1 cellular context compared by ENCODE assay signal in the genomic region with DNA sequence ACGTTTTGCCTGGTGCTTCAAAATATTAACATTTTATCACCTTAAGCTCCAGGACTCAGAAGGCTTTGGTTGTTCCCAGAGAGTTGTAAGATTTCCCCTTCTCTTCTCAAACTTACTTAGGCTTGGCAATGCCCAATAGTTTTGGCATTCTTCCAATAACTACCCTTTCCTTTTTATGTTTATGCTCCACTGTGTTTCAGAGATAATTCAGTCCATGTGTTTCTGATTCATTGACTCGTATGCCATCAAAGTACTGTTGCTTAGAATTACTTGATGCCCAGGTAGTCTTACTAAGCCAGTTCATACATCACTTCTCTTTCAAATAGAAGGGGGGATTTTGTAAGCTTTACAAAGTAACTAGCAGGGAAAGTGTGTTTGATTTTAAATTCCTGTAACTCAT.
A peak's percentile ranks its signal among the peaks of the same experiment; 100 is the strongest.
TF ChIP-seq lines count a peak whose summit lies in the region.

No MANE protein-coding gene starts in this region.

TF ChIP-seq in SK-N-SH, 30 proteins besides CTCF, POLR2A, EP300 and RAD21:
- TF ChIP-seq, protein P1, sequence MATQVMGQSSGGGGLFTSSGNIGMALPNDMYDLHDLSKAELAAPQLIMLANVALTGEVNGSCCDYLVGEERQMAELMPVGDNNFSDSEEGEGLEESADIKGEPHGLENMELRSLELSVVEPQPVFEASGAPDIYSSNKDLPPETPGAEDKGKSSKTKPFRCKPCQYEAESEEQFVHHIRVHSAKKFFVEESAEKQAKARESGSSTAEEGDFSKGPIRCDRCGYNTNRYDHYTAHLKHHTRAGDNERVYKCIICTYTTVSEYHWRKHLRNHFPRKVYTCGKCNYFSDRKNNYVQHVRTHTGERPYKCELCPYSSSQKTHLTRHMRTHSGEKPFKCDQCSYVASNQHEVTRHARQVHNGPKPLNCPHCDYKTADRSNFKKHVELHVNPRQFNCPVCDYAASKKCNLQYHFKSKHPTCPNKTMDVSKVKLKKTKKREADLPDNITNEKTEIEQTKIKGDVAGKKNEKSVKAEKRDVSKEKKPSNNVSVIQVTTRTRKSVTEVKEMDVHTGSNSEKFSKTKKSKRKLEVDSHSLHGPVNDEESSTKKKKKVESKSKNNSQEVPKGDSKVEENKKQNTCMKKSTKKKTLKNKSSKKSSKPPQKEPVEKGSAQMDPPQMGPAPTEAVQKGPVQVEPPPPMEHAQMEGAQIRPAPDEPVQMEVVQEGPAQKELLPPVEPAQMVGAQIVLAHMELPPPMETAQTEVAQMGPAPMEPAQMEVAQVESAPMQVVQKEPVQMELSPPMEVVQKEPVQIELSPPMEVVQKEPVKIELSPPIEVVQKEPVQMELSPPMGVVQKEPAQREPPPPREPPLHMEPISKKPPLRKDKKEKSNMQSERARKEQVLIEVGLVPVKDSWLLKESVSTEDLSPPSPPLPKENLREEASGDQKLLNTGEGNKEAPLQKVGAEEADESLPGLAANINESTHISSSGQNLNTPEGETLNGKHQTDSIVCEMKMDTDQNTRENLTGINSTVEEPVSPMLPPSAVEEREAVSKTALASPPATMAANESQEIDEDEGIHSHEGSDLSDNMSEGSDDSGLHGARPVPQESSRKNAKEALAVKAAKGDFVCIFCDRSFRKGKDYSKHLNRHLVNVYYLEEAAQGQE (IDR thresholded peaks at IDR 0.05; ENCODE audit: low read depth, low read length): no peak
- TF ChIP-seq TCF12 (IDR thresholded peaks at IDR 0.05) (peak; percentile 71), TAF1 (IDR thresholded peaks at IDR 0.05; ENCODE audit: borderline replicate concordance, low read depth, low read length) (no peak), FOSL2 (IDR thresholded peaks at IDR 0.05; ENCODE audit: borderline replicate concordance, low read depth) (peak; percentile 11; the same call in 1 of the 2 replicates), RCOR1 (IDR thresholded peaks at IDR 0.05; ENCODE audit: low read length) (no peak), TEAD4 (IDR thresholded peaks at IDR 0.05; ENCODE audit: borderline replicate concordance, insufficient read depth) (no peak), EZH2phosphoT487 (IDR thresholded peaks at IDR 0.05; ENCODE audit: borderline replicate concordance, low read depth) (no peak), ELF1 (IDR thresholded peaks at IDR 0.05) (no peak), JUND (IDR thresholded peaks at IDR 0.05) (no peak), SMC3 (IDR thresholded peaks at IDR 0.05; ENCODE audit: low read depth, low read length) (no peak), YY1 (IDR thresholded peaks at IDR 0.05; ENCODE audit: low read depth) (no peak), GATA2 (CRISPR knock-in tag; IDR thresholded peaks at IDR 0.05) (no peak), MXI1 (IDR thresholded peaks at IDR 0.05; ENCODE audit: low read depth, low read length) (no peak), NFIC (IDR thresholded peaks at IDR 0.05; ENCODE audit: borderline replicate concordance) (peak; percentile 72), FOXJ3 (CRISPR knock-in tag; IDR thresholded peaks at IDR 0.05) (no peak), FOXM1 (IDR thresholded peaks at IDR 0.05; ENCODE audit: low read depth) (no peak), RXRA (IDR thresholded peaks at IDR 0.05; ENCODE audit: borderline replicate concordance, low read depth) (no peak), NRF1 (IDR thresholded peaks at IDR 0.05; ENCODE audit: low read depth, low read length) (no peak), POLR2AphosphoS5 (IDR thresholded peaks at IDR 0.05; ENCODE audit: low read depth, low read length) (0 out of 2 replicates have a peak, but pooled peaks have one; percentile 19), RFX5 (IDR thresholded peaks at IDR 0.05; ENCODE audit: low read length) (no peak), CHD2 (IDR thresholded peaks at IDR 0.05; ENCODE audit: low read length, partially characterized antibody) (no peak), GABPA (IDR thresholded peaks at IDR 0.05; ENCODE audit: low read depth) (no peak), MEF2A (IDR thresholded peaks at IDR 0.05; ENCODE audit: borderline replicate concordance, low read depth) (no peak), SIN3A (IDR thresholded peaks at IDR 0.05; ENCODE audit: borderline replicate concordance, low read depth, low read length) (no peak)
- TF ChIP-seq, protein P2, sequence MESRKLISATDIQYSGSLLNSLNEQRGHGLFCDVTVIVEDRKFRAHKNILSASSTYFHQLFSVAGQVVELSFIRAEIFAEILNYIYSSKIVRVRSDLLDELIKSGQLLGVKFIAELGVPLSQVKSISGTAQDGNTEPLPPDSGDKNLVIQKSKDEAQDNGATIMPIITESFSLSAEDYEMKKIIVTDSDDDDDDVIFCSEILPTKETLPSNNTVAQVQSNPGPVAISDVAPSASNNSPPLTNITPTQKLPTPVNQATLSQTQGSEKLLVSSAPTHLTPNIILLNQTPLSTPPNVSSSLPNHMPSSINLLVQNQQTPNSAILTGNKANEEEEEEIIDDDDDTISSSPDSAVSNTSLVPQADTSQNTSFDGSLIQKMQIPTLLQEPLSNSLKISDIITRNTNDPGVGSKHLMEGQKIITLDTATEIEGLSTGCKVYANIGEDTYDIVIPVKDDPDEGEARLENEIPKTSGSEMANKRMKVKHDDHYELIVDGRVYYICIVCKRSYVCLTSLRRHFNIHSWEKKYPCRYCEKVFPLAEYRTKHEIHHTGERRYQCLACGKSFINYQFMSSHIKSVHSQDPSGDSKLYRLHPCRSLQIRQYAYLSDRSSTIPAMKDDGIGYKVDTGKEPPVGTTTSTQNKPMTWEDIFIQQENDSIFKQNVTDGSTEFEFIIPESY (IDR thresholded peaks at IDR 0.05; ENCODE audit: borderline replicate concordance, low read depth): no peak
- TF ChIP-seq, protein P3, sequence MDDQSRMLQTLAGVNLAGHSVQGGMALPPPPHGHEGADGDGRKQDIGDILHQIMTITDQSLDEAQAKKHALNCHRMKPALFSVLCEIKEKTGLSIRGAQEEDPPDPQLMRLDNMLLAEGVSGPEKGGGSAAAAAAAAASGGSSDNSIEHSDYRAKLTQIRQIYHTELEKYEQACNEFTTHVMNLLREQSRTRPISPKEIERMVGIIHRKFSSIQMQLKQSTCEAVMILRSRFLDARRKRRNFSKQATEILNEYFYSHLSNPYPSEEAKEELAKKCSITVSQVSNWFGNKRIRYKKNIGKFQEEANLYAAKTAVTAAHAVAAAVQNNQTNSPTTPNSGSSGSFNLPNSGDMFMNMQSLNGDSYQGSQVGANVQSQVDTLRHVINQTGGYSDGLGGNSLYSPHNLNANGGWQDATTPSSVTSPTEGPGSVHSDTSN (IDR thresholded peaks at IDR 0.05): no peak
- TF ChIP-seq, protein P4, sequence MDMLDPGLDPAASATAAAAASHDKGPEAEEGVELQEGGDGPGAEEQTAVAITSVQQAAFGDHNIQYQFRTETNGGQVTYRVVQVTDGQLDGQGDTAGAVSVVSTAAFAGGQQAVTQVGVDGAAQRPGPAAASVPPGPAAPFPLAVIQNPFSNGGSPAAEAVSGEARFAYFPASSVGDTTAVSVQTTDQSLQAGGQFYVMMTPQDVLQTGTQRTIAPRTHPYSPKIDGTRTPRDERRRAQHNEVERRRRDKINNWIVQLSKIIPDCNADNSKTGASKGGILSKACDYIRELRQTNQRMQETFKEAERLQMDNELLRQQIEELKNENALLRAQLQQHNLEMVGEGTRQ (IDR thresholded peaks at IDR 0.05; ENCODE audit: borderline replicate concordance, low read depth, low read length): no peak
- TF ChIP-seq, protein P5, sequence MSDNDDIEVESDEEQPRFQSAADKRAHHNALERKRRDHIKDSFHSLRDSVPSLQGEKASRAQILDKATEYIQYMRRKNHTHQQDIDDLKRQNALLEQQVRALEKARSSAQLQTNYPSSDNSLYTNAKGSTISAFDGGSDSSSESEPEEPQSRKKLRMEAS (IDR thresholded peaks at IDR 0.05; ENCODE audit: low read depth): no peak
- TF ChIP-seq, protein P6, sequence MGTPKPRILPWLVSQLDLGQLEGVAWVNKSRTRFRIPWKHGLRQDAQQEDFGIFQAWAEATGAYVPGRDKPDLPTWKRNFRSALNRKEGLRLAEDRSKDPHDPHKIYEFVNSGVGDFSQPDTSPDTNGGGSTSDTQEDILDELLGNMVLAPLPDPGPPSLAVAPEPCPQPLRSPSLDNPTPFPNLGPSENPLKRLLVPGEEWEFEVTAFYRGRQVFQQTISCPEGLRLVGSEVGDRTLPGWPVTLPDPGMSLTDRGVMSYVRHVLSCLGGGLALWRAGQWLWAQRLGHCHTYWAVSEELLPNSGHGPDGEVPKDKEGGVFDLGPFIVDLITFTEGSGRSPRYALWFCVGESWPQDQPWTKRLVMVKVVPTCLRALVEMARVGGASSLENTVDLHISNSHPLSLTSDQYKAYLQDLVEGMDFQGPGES (IDR thresholded peaks at IDR 0.05; ENCODE audit: low read depth, low read length): no peak
- TF ChIP-seq, protein P7, sequence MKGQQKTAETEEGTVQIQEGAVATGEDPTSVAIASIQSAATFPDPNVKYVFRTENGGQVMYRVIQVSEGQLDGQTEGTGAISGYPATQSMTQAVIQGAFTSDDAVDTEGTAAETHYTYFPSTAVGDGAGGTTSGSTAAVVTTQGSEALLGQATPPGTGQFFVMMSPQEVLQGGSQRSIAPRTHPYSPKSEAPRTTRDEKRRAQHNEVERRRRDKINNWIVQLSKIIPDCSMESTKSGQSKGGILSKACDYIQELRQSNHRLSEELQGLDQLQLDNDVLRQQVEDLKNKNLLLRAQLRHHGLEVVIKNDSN (IDR thresholded peaks at IDR 0.05; ENCODE audit: borderline replicate concordance, low read depth): no peak
TF ChIP-seq in SK-N-SH: peak in this region for 4.
